21 cellular contexts compared by ENCODE assay signal in the genomic region with DNA sequence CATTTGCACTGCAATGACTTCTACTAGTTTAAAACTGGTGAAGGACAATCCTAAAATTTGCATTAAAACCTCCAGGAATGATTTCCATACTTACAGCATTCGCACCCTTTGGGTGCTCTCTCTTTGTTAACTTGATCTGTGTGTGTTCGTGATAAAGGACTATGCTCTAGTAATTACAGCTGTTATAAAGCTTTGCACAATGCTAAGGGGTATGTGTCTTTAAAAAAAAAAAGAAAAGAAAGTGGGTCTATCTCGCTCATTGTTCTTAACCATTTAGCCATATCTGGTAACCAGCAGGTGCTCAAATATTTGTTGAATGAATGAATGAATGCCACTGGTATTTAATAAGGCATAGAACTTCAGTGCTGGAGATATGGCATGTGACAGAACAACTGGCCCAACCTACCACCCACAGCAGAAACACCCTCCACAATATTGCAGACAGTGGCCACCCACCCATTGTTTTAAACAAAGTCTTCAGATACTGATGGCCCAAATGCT. TPM values are rescaled to one million over a fixed set of nuclear protein-coding genes. Genes with fewer than 3 reads are reported as not detected.
"Had no signal": no experiment of that assay in that cellular context is flagged by ENCODE, and none has a peak within 500 bp of the region (broad histone marks: within the 10 kb centered on the region; RNA-seq: fewer than 3 reads in every experiment).

No MANE protein-coding gene starts in this region.

- ATAC-seq: gastrocnemius medialis; naive thymus-derived CD4-positive, alpha-beta T cell had no signal

- DNase-seq: activated CD4-positive, alpha-beta memory T cell treated with anti-CD3 and anti-CD28 coated beads for 36 hours; activated CD4-positive, alpha-beta T cell treated with anti-CD3 and anti-CD28 coated beads for 48 hours; activated CD4-positive, CD25-positive, alpha-beta regulatory T cell; activated effector memory CD4-positive, alpha-beta T cell treated with anti-CD3 and anti-CD28 coated beads, Interleukin-2, amount 50 U/mL, for 16 hours; activated naive CD4-positive, alpha-beta T cell treated with anti-CD3 and anti-CD28 coated beads, Interleukin-2, amount 10 ng/mL, durations not matched to agents 7 days and 5 days; amygdala; cerebellar nuclear complex; esophagus squamous epithelium; gastrocnemius medialis; hypothalamus; left ventricle myocardium inferior; naive thymus-derived CD4-positive, alpha-beta T cell; spleen; stimulated activated CD4-positive, alpha-beta T cell treated with anti-CD3 and anti-CD28 coated beads, Interleukin-4, amount 100 ng/mL, for 1 hour; stimulated activated naive CD4-positive, alpha-beta T cell; testis; trophoblast cell; uterus had no signal

- H3K4me1 ChIP-seq: esophagus squamous epithelium, gastrocnemius medialis, left ventricle myocardium inferior, spleen, testis, uterus had no signal

- H3K27me3 Mint-ChIP-seq: progenitor cell of endocrine pancreas had no signal

- H3K27ac Mint-ChIP-seq: activated CD4-positive, alpha-beta memory T cell treated with anti-CD3 and anti-CD28 coated beads for 36 hours; activated naive CD4-positive, alpha-beta T cell treated with anti-CD3 and anti-CD28 coated beads, Interleukin-2, amount 10 ng/mL, durations not matched to agents 7 days and 5 days; naive thymus-derived CD4-positive, alpha-beta T cell; progenitor cell of endocrine pancreas had no signal

- H3K27me3 ChIP-seq: testis had no signal

- H3K4me1 Mint-ChIP-seq: activated naive CD4-positive, alpha-beta T cell treated with anti-CD3 and anti-CD28 coated beads, Interleukin-2, amount 10 ng/mL, durations not matched to agents 7 days and 5 days; naive thymus-derived CD4-positive, alpha-beta T cell; neural crest cell had no signal

- H3K4me3 Mint-ChIP-seq: activated CD4-positive, alpha-beta memory T cell treated with anti-CD3 and anti-CD28 coated beads for 36 hours; activated naive CD4-positive, alpha-beta T cell treated with anti-CD3 and anti-CD28 coated beads, Interleukin-2, amount 10 ng/mL, durations not matched to agents 7 days and 5 days; naive thymus-derived CD4-positive, alpha-beta T cell; neural crest cell had no signal

- H3K36me3 ChIP-seq: esophagus squamous epithelium, gastrocnemius medialis, left ventricle myocardium inferior, spleen, uterus had no signal

- H3K27ac ChIP-seq: coronary artery, esophagus squamous epithelium, gastrocnemius medialis, left ventricle myocardium inferior, spleen, testis, uterus had no signal

- H3K4me3 ChIP-seq: coronary artery, esophagus squamous epithelium, gastrocnemius medialis, left ventricle myocardium inferior, spleen, testis, uterus had no signal

- H3K36me3 Mint-ChIP-seq: activated CD4-positive, alpha-beta memory T cell treated with anti-CD3 and anti-CD28 coated beads for 36 hours; activated naive CD4-positive, alpha-beta T cell treated with anti-CD3 and anti-CD28 coated beads, Interleukin-2, amount 10 ng/mL, durations not matched to agents 7 days and 5 days; naive thymus-derived CD4-positive, alpha-beta T cell had no signal

- H3K9me3 ChIP-seq: gastrocnemius medialis, testis, uterus had no signal

RNA-seq across cellular contexts. Expression of gene TRIM36, which starts 8.7 kb away (rescaled TPM):
- total RNA-seq: activated CD4-positive, alpha-beta memory T cell treated with anti-CD3 and anti-CD28 coated beads for 36 hours had no signal
- polyA plus RNA-seq: naive thymus-derived CD4-positive, alpha-beta T cell had no signal
